23 cellular contexts compared by ENCODE assay signal in the genomic region with DNA sequence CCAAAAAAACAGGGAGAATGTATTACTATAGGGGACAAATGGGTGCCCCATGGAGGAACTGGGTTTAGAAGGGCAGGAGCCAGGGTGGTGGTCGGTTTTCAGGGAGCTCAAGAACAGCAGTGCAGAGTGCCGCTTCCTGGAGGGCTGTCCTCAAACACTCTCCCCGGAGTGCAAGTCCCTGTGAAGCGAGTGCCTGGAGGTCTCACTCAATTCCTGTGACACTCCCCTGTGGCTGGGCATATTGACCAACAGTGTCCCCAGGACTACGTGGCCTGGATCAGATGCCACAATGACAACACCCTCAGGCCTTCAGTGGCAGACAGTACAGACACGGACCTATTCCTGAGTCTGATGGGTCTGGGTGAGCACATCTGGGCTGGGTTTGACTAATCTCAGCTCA.
"Had no signal": no experiment of that assay in that cellular context is flagged by ENCODE, and none has a peak within 500 bp of the region (broad histone marks: within the 10 kb centered on the region; RNA-seq: fewer than 3 reads in every experiment).

No MANE protein-coding gene starts in this region.

- H3K9me3 ChIP-seq: gastrocnemius medialis had no signal

- H3K36me3 ChIP-seq: esophagus squamous epithelium, gastrocnemius medialis, heart right ventricle, left lung, lower lobe of right lung had no signal

- H3K4me3 Mint-ChIP-seq: mesothelial cell of epicardium, naive B cell had no signal

- DNase-seq: dermis blood vessel endothelial cell; dorsolateral prefrontal cortex; effector CD4-positive, alpha-beta T cell; effector memory CD4-positive, alpha-beta T cell; esophagus squamous epithelium; foreskin fibroblast; foreskin melanocyte; gastrocnemius medialis; heart right ventricle; hippocampal formation; left cardiac atrium; left lung; left ventricle myocardium superior; lower lobe of right lung; mesenchymal stem cell; mucosa of descending colon; naive B cell had no signal

- H3K4me1 Mint-ChIP-seq: mesothelial cell of epicardium, naive B cell had no signal

- ATAC-seq: gastrocnemius medialis, heart right ventricle, left cardiac atrium, left lung, left ventricle myocardium superior, mucosa of descending colon had no signal

- H3K27me3 ChIP-seq: gastrocnemius medialis, left lung had no signal

- FAIRE-seq: colon, endothelial cell of umbilical vein, islet of Langerhans, keratinocyte had no signal

- H3K27ac ChIP-seq: coronary artery, dorsolateral prefrontal cortex, esophagus squamous epithelium, gastrocnemius medialis, heart right ventricle, left lung, lower lobe of right lung had no signal

- H3K27ac Mint-ChIP-seq: mesothelial cell of epicardium, naive B cell had no signal

- H3K4me1 ChIP-seq: esophagus squamous epithelium, gastrocnemius medialis, heart right ventricle, left lung, lower lobe of right lung had no signal

- H3K4me3 ChIP-seq: coronary artery, dorsolateral prefrontal cortex, esophagus squamous epithelium, gastrocnemius medialis, heart right ventricle, left lung, lower lobe of right lung, mucosa of descending colon had no signal
